21 cellular contexts compared by ENCODE assay signal in the genomic region with DNA sequence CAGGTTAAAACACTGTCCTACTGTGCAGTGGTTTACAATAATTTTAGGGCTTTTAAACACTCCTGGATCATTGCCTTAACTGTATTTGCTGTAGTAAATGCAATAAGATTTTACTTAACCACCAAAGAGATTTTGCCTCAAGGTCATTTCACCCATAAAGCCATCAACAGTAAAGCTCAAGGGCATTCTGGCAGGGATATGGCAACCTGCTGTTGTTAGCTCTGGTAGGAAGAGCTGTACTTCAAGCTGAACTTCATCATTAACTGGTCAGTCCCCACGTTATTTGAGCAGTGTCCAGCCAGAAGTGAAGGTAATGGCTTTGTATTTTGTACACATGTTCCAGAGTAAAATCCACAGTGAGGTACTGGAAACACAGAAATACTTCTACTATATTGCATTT. TPM values are rescaled to one million over a fixed set of nuclear protein-coding genes. Genes with fewer than 3 reads are reported as not detected.
"Had no signal": no experiment of that assay in that cellular context is flagged by ENCODE, and none has a peak within 500 bp of the region (broad histone marks: within the 10 kb centered on the region; RNA-seq: fewer than 3 reads in every experiment).

No MANE protein-coding gene starts in this region.

- H3K36me3 Mint-ChIP-seq: immature natural killer cell; mesothelial cell of epicardium; naive thymus-derived CD4-positive, alpha-beta T cell had no signal

- H3K79me2 ChIP-seq: hepatocyte had no signal

- H3K4me1 Mint-ChIP-seq: immature natural killer cell; naive thymus-derived CD4-positive, alpha-beta T cell had no signal

- H3K27ac ChIP-seq: coronary artery, dorsolateral prefrontal cortex, esophagus muscularis mucosa, foreskin keratinocyte, gastroesophageal sphincter, heart left ventricle, hepatocyte, left lung, lower lobe of right lung had no signal

- DNase-seq: dermis blood vessel endothelial cell; dorsolateral prefrontal cortex; effector CD4-positive, alpha-beta T cell; effector memory CD4-positive, alpha-beta T cell; foreskin keratinocyte; heart left ventricle; hypothalamus; immature natural killer cell; islet precursor cell; left cardiac atrium; left lung; left ventricle myocardium superior; lower lobe of right lung; mesenchymal stem cell; naive thymus-derived CD4-positive, alpha-beta T cell had no signal

- H3K9me3 ChIP-seq: esophagus muscularis mucosa, gastroesophageal sphincter, heart left ventricle, left lung, lower lobe of right lung had no signal

- H3K4me3 ChIP-seq: coronary artery, dorsolateral prefrontal cortex, esophagus muscularis mucosa, gastroesophageal sphincter, heart left ventricle, hepatocyte, left lung, lower lobe of right lung had no signal

- H3K4me1 ChIP-seq: esophagus muscularis mucosa, gastroesophageal sphincter, heart left ventricle, left lung, lower lobe of right lung had no signal

- H3K27me3 Mint-ChIP-seq: naive thymus-derived CD4-positive, alpha-beta T cell had no signal

- H3K27me3 ChIP-seq: esophagus muscularis mucosa, foreskin keratinocyte, gastroesophageal sphincter, hepatocyte, left lung had no signal

- H3K36me3 ChIP-seq: esophagus muscularis mucosa, gastroesophageal sphincter, heart left ventricle, left lung, lower lobe of right lung had no signal

- H3K4me3 Mint-ChIP-seq: immature natural killer cell; mesothelial cell of epicardium; naive thymus-derived CD4-positive, alpha-beta T cell had no signal

- H3K27ac Mint-ChIP-seq: immature natural killer cell; mesothelial cell of epicardium; naive thymus-derived CD4-positive, alpha-beta T cell had no signal

- H3K9me3 Mint-ChIP-seq: immature natural killer cell; naive thymus-derived CD4-positive, alpha-beta T cell had no signal

- H3K4me2 ChIP-seq: hepatocyte had no signal

- FAIRE-seq: frontal cortex had no signal

- ATAC-seq: foreskin keratinocyte; gastroesophageal sphincter; heart left ventricle; left cardiac atrium; left lung; left ventricle myocardium superior; lower lobe of right lung; naive thymus-derived CD4-positive, alpha-beta T cell had no signal

- H2AFZ ChIP-seq: hepatocyte had no signal

RNA-seq across cellular contexts. Expression of gene MAOA, which starts 26.9 kb away (rescaled TPM):
- polyA plus RNA-seq: immature natural killer cell had no signal
